Comparison of ENCODE assay signal across 11 cellular contexts in genomic region chr3:14423197-14423743, GRCh38. TPM values are rescaled to one million over a fixed set of nuclear protein-coding genes. Genes with fewer than 3 reads are reported as not detected.
DNase-seq lines count a peak whose midpoint lies in the region; ATAC-seq and TF ChIP-seq lines count a peak whose summit lies in the region.
"Had no signal": no experiment of that assay in that cellular context is flagged by ENCODE, and none has a peak within 500 bp of the region (broad histone marks: within the 10 kb centered on the region; RNA-seq: fewer than 3 reads in every experiment).

No MANE protein-coding gene starts in this region.

- intact Hi-C loops in activated CD4-positive, alpha-beta T cell treated with anti-CD3 and anti-CD28 coated beads, Interleukin-2, amount 10 ng/mL, durations not matched to agents 24 days and 14 days (cut with micrococcal nuclease): no loop called here
- intact Hi-C loops in A673 (cut with micrococcal nuclease; ENCODE audit: unreplicated experiment): no loop called here

- H3K36me3 ChIP-seq in hepatocyte (replicated peaks; ENCODE audit: insufficient read depth, low read depth) (no peaks in the 10 kb centered on the region), A673 (ENCODE audit: insufficient read depth, low read length, poor library complexity, severe bottlenecking) (no peaks in the 10 kb centered on the region), MG63 (no peaks in the 10 kb centered on the region)

- H3K4me2 ChIP-seq in hepatocyte: no peak overlapping the region

- no peak for ATAC-seq in T-helper 17 cell
- ATAC-seq in stimulated activated effector memory CD8-positive, alpha-beta T cell treated with anti-CD3 and anti-CD28 coated beads, Interleukin-12 subunit alpha, Interleukin-12 subunit beta, amount 100 ng/mL, for 72 hours: peak; percentile 45

- peaks cover 15% of the 10 kb centered on the region for H4K20me1 ChIP-seq in hepatocyte (ENCODE audit: insufficient read depth, poor library complexity, severe bottlenecking)

- no peak for DNase-seq in activated CD4-positive, alpha-beta T cell treated with anti-CD3 and anti-CD28 coated beads, Interleukin-2, amount 10 ng/mL, durations not matched to agents 24 days and 14 days
- DNase-seq in activated CD4-positive, alpha-beta T cell treated with anti-CD3 and anti-CD28 coated beads for 48 hours: no peak
- DNase-seq in T-helper 17 cell (no peak), hepatocyte (ENCODE audit: low spot score) (peak; percentile 67), NCI-H524 (lab: John Stamatoyannopoulos, UW) (no peak), A673 (ENCODE audit: low spot score) (no peak), MG63 (no peak)
- no peak for DNase-seq in stimulated activated effector memory CD8-positive, alpha-beta T cell treated with anti-CD3 and anti-CD28 coated beads, Interleukin-12 subunit alpha, Interleukin-12 subunit beta, amount 100 ng/mL, for 72 hours (ENCODE audit: low spot score in 2 of 2)
- DNase-seq: NCI-H446; stimulated activated CD8-positive, alpha-beta memory T cell treated with anti-CD3 and anti-CD28 coated beads, Interleukin-4, amount 100 ng/mL, for 48 hours had no signal

- H3K27ac Mint-ChIP-seq in activated CD4-positive, alpha-beta T cell treated with anti-CD3 and anti-CD28 coated beads, Interleukin-2, amount 10 ng/mL, durations not matched to agents 24 days and 14 days: peak overlapping the region; percentile 90
- peak overlapping the region; percentile 100 for H3K27ac Mint-ChIP-seq in T-helper 17 cell
- H3K27ac Mint-ChIP-seq in stimulated activated effector memory CD8-positive, alpha-beta T cell treated with anti-CD3 and anti-CD28 coated beads, Interleukin-12 subunit alpha, Interleukin-12 subunit beta, amount 100 ng/mL, for 72 hours: peak overlapping the region; percentile 91

- CTCF ChIA-PET in A673 (lab: Charles Lee): no interaction called here

- POLR2A ChIA-PET in A673 (lab: Charles Lee; ENCODE audit: low non-redundant PET): no interaction called here

- H3K36me3 Mint-ChIP-seq in activated CD4-positive, alpha-beta T cell treated with anti-CD3 and anti-CD28 coated beads, Interleukin-2, amount 10 ng/mL, durations not matched to agents 24 days and 14 days (ENCODE audit: low read depth): peaks cover 12% of the 10 kb centered on the region
- H3K36me3 Mint-ChIP-seq in T-helper 17 cell (ENCODE audit: low read depth): no peaks in the 10 kb centered on the region
- peaks cover 14% of the 10 kb centered on the region for H3K36me3 Mint-ChIP-seq in stimulated activated effector memory CD8-positive, alpha-beta T cell treated with anti-CD3 and anti-CD28 coated beads, Interleukin-12 subunit alpha, Interleukin-12 subunit beta, amount 100 ng/mL, for 72 hours

- H3K4me1 Mint-ChIP-seq in activated CD4-positive, alpha-beta T cell treated with anti-CD3 and anti-CD28 coated beads, Interleukin-2, amount 10 ng/mL, durations not matched to agents 24 days and 14 days: peaks cover 58% of the 10 kb centered on the region
- peaks cover 55% of the 10 kb centered on the region for H3K4me1 Mint-ChIP-seq in T-helper 17 cell
- H3K4me1 Mint-ChIP-seq in stimulated activated effector memory CD8-positive, alpha-beta T cell treated with anti-CD3 and anti-CD28 coated beads, Interleukin-12 subunit alpha, Interleukin-12 subunit beta, amount 100 ng/mL, for 72 hours: peaks cover 72% of the 10 kb centered on the region

- peak overlapping the region; percentile 65 for H3K27ac ChIP-seq in hepatocyte
- H3K27ac ChIP-seq in A673 (ENCODE audit: low read depth, low read length, poor library complexity, severe bottlenecking): no peak overlapping the region

- H3K9me3 ChIP-seq in T-helper 17 cell (ENCODE audit: control insufficient read depth, low read length, poor library complexity, severe bottlenecking): no peaks in the 10 kb centered on the region
- H3K9me3 ChIP-seq in hepatocyte (ENCODE audit: low read depth): no peaks in the 10 kb centered on the region
- H3K9me3 ChIP-seq in A673 (ENCODE audit: low read depth, low read length, poor library complexity, severe bottlenecking): no peaks in the 10 kb centered on the region
- no peaks in the 10 kb centered on the region for H3K9me3 ChIP-seq in MG63

- H3K4me3 ChIP-seq in hepatocyte (no peak overlapping the region), A673 (ENCODE audit: low read depth, low read length, poor library complexity, severe bottlenecking) (no peak overlapping the region), MG63 (no peak overlapping the region)
- H3K4me3 ChIP-seq: skin epidermis had no signal

- no peaks in the 10 kb centered on the region for H3K9me3 Mint-ChIP-seq in activated CD4-positive, alpha-beta T cell treated with anti-CD3 and anti-CD28 coated beads, Interleukin-2, amount 10 ng/mL, durations not matched to agents 24 days and 14 days
- no peaks in the 10 kb centered on the region for H3K9me3 Mint-ChIP-seq in stimulated activated effector memory CD8-positive, alpha-beta T cell treated with anti-CD3 and anti-CD28 coated beads, Interleukin-12 subunit alpha, Interleukin-12 subunit beta, amount 100 ng/mL, for 72 hours

- no peak overlapping the region for H2AFZ ChIP-seq in hepatocyte

- 57% methylated on average over 2 of the region's 2 CpGs for WGBS in hepatocyte (ENCODE audit: low lambda C conversion rate, missing lambda C conversion rate)

- H3K4me3 Mint-ChIP-seq in activated CD4-positive, alpha-beta T cell treated with anti-CD3 and anti-CD28 coated beads, Interleukin-2, amount 10 ng/mL, durations not matched to agents 24 days and 14 days: no peak overlapping the region
- no peak overlapping the region for H3K4me3 Mint-ChIP-seq in T-helper 17 cell
- H3K4me3 Mint-ChIP-seq in stimulated activated effector memory CD8-positive, alpha-beta T cell treated with anti-CD3 and anti-CD28 coated beads, Interleukin-12 subunit alpha, Interleukin-12 subunit beta, amount 100 ng/mL, for 72 hours: peak overlapping the region; percentile 73

- H3K27me3 ChIP-seq in hepatocyte (no peaks in the 10 kb centered on the region), A673 (replicated peaks; ENCODE audit: insufficient read depth, low read depth, low read length, poor library complexity) (no peaks in the 10 kb centered on the region), MG63 (no peaks in the 10 kb centered on the region)

- H3K27me3 Mint-ChIP-seq in activated CD4-positive, alpha-beta T cell treated with anti-CD3 and anti-CD28 coated beads, Interleukin-2, amount 10 ng/mL, durations not matched to agents 24 days and 14 days: no peaks in the 10 kb centered on the region
- no peaks in the 10 kb centered on the region for H3K27me3 Mint-ChIP-seq in T-helper 17 cell

- no peaks in the 10 kb centered on the region for H3K9me2 ChIP-seq in hepatocyte (replicated peaks; ENCODE audit: insufficient read depth)

- BruUV-seq in A673 (replicated peaks; lab: Mats Ljungman, UMichigan): no TSS peak

- H3K4me1 ChIP-seq in hepatocyte (ENCODE audit: insufficient read depth) (peaks cover 31% of the 10 kb centered on the region), A673 (ENCODE audit: insufficient read depth, low read length, poor library complexity, severe bottlenecking) (peaks cover 10% of the 10 kb centered on the region)

- peaks cover 84% of the 10 kb centered on the region for H3K79me2 ChIP-seq in hepatocyte

- TF ChIP-seq CTCF in hepatocyte (IDR thresholded peaks at IDR 0.05; ENCODE audit: poor library complexity) (no peak), A673 (conservative IDR thresholded peaks at IDR 0.05; ENCODE audit: low read depth, low read length) (no peak)

RNA-seq across cellular contexts. Expression of gene SLC6A6, which starts 20.9 kb away (rescaled TPM):
- total RNA-seq in activated CD4-positive, alpha-beta T cell treated with anti-CD3 and anti-CD28 coated beads, Interleukin-2, amount 10 ng/mL, durations not matched to agents 24 days and 14 days: 53.9 and 63.7 TPM in 2 replicates
- total RNA-seq in T-helper 17 cell (10 to 100 TPM; 51.8 to 68.6 TPM), hepatocyte (57.1 and 58.9 TPM in 2 replicates), A673 (2021) (48.8 and 55.1 TPM in 2 replicates)
- polyA plus RNA-seq in hepatocyte: 30.7 and 31.8 TPM in 2 replicates
- total RNA-seq in MG63 (2014; rRNA removed; shearing (Covaris generic); ENCODE audit: low replicate concordance): 2.6 and 3.4 TPM in 2 replicates

Comparison
In these comparisons a context has a peak if more than half of its experiments do, and no peak if none do; other contexts are left out.
1. RNA of gene SLC6A6, which starts 20.9 kb away (total RNA-seq): 51.8 to 68.6 TPM in T-helper 17 cell, 53.9 to 63.7 TPM in activated CD4-positive, alpha-beta T cell treated with anti-CD3 and anti-CD28 coated beads, Interleukin-2, amount 10 ng/mL, durations not matched to agents 24 days and 14 days, 57.1 to 58.9 TPM in hepatocyte and 48.8 to 55.1 TPM in A673; 2.6 to 3.4 TPM in MG63; every median in the first group is over 10 times any median in the second.
2. Peak in every context shown above with its lines, with median percentiles within 50 percentile points of each other: H3K27ac Mint-ChIP-seq.